ENCODE assay signal across 8 cellular contexts in genomic region chr9:68705636-68706578, GRCh38. TPM values are rescaled to one million over a fixed set of nuclear protein-coding genes. Genes with fewer than 3 reads are reported as not detected.
DNase-seq lines count a peak whose midpoint lies in the region; TF ChIP-seq lines count a peak whose summit lies in the region.

No MANE protein-coding gene starts in this region.

- H3K4me3 ChIP-seq in GM12864 (ENCODE audit: low read depth, low read length), result peak overlapping the region; percentile 84
- H3K4me3 ChIP-seq in GM23248, result no peak overlapping the region

- H3K4me1 ChIP-seq in GM23248 (ENCODE audit: insufficient read depth), result no peaks in the 10 kb centered on the region

- no peak overlapping the region for H3K9ac ChIP-seq in GM23248

- no peaks in the 10 kb centered on the region for H3K36me3 ChIP-seq in GM23248 (ENCODE audit: low read depth)

- H3K9me3 Mint-ChIP-seq in brain, result peaks cover 0 to 3% (median 0%) of the 10 kb centered on the region in 5 experiments
- H3K9me3 Mint-ChIP-seq in stimulated activated naive CD8-positive, alpha-beta T cell treated with anti-CD3 and anti-CD28 coated beads, Interleukin-15, Interleukin-2, amounts not matched to agents 100 ng/mL and 50 ng/mL, for 24 hours, result no peaks in the 10 kb centered on the region

- H3K79me2 ChIP-seq in GM23248 (ENCODE audit: insufficient read depth), result no peaks in the 10 kb centered on the region

- peaks cover 56% of the 10 kb centered on the region for H3K27me3 ChIP-seq in GM23248 (replicated peaks; ENCODE audit: insufficient read depth)
- peaks cover 5% of the 10 kb centered on the region for H3K27me3 ChIP-seq in layer of hippocampus (ENCODE audit: control insufficient read depth, insufficient read depth, low read length)

- H3K27ac ChIP-seq in GM23248, result no peak overlapping the region
- H3K27ac ChIP-seq in layer of hippocampus (ENCODE audit: low read depth, low read length), result peak overlapping the region; percentile 63

- H3K9me2 ChIP-seq in GM23248 (ENCODE audit: insufficient read depth), result no peaks in the 10 kb centered on the region

- 0 out of 2 replicates have a peak overlapping the region, but pooled peaks have one; percentile 38 for H2AFZ ChIP-seq in GM23248

- H3K36me3 Mint-ChIP-seq in brain, result no peaks in the 10 kb centered on the region
- H3K36me3 Mint-ChIP-seq in stimulated activated naive CD8-positive, alpha-beta T cell treated with anti-CD3 and anti-CD28 coated beads, Interleukin-15, Interleukin-2, amounts not matched to agents 100 ng/mL and 50 ng/mL, for 24 hours (ENCODE audit: low read depth), result no peaks in the 10 kb centered on the region

- H3K4me3 Mint-ChIP-seq in brain, result peak overlapping the region; percentile 85 to 97 (median 94)
- H3K4me3 Mint-ChIP-seq in stimulated activated naive CD8-positive, alpha-beta T cell treated with anti-CD3 and anti-CD28 coated beads, Interleukin-15, Interleukin-2, amounts not matched to agents 100 ng/mL and 50 ng/mL, for 24 hours, result peak overlapping the region; percentile 83

- 2 to 3% methylated on average over 51 to 52 of the region's 54 CpGs for whole genome bisulfite sequencing in GM23248 (ENCODE audit: low coverage in 1 of 2, low lambda C conversion rate in 2 of 2, missing lambda C conversion rate in 2 of 2), 2 experiments

- TF ChIP-seq CTCF in GM12864 (IDR thresholded peaks at IDR 0.05; ENCODE audit: low read depth, low read length, missing control alignments), result no peak
- TF ChIP-seq CTCF in brain (conservative IDR thresholded peaks at IDR 0.05), result no peak

- no peaks in the 10 kb centered on the region for H4K20me1 ChIP-seq in GM23248 (ENCODE audit: insufficient read depth)

- DNase-seq in GM12864 (ENCODE audit: low read depth) (no peak), GM23248 (no peak), NCI-H146 treated with DMSO at 0.1 percent for 48 hours (lab: John Stamatoyannopoulos, UW; ENCODE audit: unreplicated experiment) (peak; percentile 13), NCI-H1048 (lab: John Stamatoyannopoulos, UW) (no peak)
- no peak for DNase-seq in stimulated activated CD4-positive, alpha-beta T cell treated with anti-CD3 and anti-CD28 coated beads, Interleukin-2, amount 100 ng/mL, for 48 hours

- H3K27ac Mint-ChIP-seq in brain, result peak overlapping the region; percentile 71 to 90 (median 84)
- H3K27ac Mint-ChIP-seq in stimulated activated naive CD8-positive, alpha-beta T cell treated with anti-CD3 and anti-CD28 coated beads, Interleukin-15, Interleukin-2, amounts not matched to agents 100 ng/mL and 50 ng/mL, for 24 hours, result peak overlapping the region; percentile 63

- no peaks in the 10 kb centered on the region for H3K9me3 ChIP-seq in GM23248 (ENCODE audit: low read depth)

- no peaks in the 10 kb centered on the region for H3F3A ChIP-seq in GM23248 (ENCODE audit: insufficient read depth)

- H3K4me2 ChIP-seq in GM23248 (ENCODE audit: unreplicated experiment), result peak overlapping the region; percentile 57

- H3K4me1 Mint-ChIP-seq in brain, result peaks cover 35% of the 10 kb centered on the region
- peaks cover 29% of the 10 kb centered on the region for H3K4me1 Mint-ChIP-seq in stimulated activated naive CD8-positive, alpha-beta T cell treated with anti-CD3 and anti-CD28 coated beads, Interleukin-15, Interleukin-2, amounts not matched to agents 100 ng/mL and 50 ng/mL, for 24 hours (ENCODE audit: low read depth)

- H3K27me3 Mint-ChIP-seq in brain, result peaks cover 44% of the 10 kb centered on the region
- peaks cover 76% of the 10 kb centered on the region for H3K27me3 Mint-ChIP-seq in stimulated activated naive CD8-positive, alpha-beta T cell treated with anti-CD3 and anti-CD28 coated beads, Interleukin-15, Interleukin-2, amounts not matched to agents 100 ng/mL and 50 ng/mL, for 24 hours

- in situ Hi-C loops in GM23248 (cut with MboI), result no loop called here

RNA-seq across cellular contexts. Expression of gene PIP5K1B, which starts 0.9 kb away (rescaled TPM):
- not detected in 2 replicates for total RNA-seq in GM23248 (2014; rRNA removed; shearing (Covaris generic))
- polyA plus RNA-seq in GM23248 (2016; fragmentation: Nextera tagmentation; extraction: Ambion mirVana) (not detected in 2 replicates), brain (ENCODE audit: insufficient read depth, low read depth, low replicate concordance) (2.5 TPM)
